In genomic region chr2:177395594-177395993, GRCh38 we compare ENCODE assay signal across 19 cellular contexts.
"Had no signal": no experiment of that assay in that cellular context is flagged by ENCODE, and none has a peak within 500 bp of the region (broad histone marks: within the 10 kb centered on the region; RNA-seq: fewer than 3 reads in every experiment).

No MANE protein-coding gene starts in this region.

- H3K27ac ChIP-seq: cardiac muscle cell, colonic mucosa, gastrocnemius medialis, prostate gland, thoracic aorta had no signal

- ATAC-seq: gastrocnemius medialis; heart right ventricle; left lobe of liver; natural killer cell treated with Interleukin-12 subunit alpha and Interleukin-12 subunit beta and Interleukin-15 and Interleukin-18, amount 100 ng/mL, for 72 hours; stimulated activated naive CD8-positive, alpha-beta T cell treated with anti-CD3 and anti-CD28 coated beads, Interleukin-15, amount 100 ng/mL, for 72 hours had no signal

- FAIRE-seq: astrocyte, TTC549 had no signal

- H3K27me3 ChIP-seq: cardiac muscle cell, colonic mucosa, gastrocnemius medialis, heart right ventricle, sigmoid colon had no signal

- H3K9me3 ChIP-seq: colonic mucosa, gastrocnemius medialis, heart right ventricle, prostate gland, sigmoid colon, thoracic aorta had no signal

- H3K4me1 ChIP-seq: colonic mucosa had no signal

- H3K36me3 ChIP-seq: cardiac muscle cell, colonic mucosa, gastrocnemius medialis, heart right ventricle, prostate gland, sigmoid colon, thoracic aorta had no signal

- DNase-seq: activated CD4-positive, alpha-beta T cell treated with anti-CD3 and anti-CD28 coated beads, Interleukin-2, amount 10 ng/mL, durations not matched to agents 7 days and 5 days; activated CD4-positive, CD25-positive, alpha-beta regulatory T cell; activated CD8-positive, alpha-beta memory T cell treated with anti-CD3 and anti-CD28 coated beads for 24 hours; activated naive CD4-positive, alpha-beta T cell treated with anti-CD3 and anti-CD28 coated beads for 36 hours; colonic mucosa; gastrocnemius medialis; heart right ventricle; islet precursor cell; occipital lobe; sigmoid colon; stimulated activated CD4-positive, alpha-beta T cell treated with anti-CD3 and anti-CD28 coated beads, Interleukin-4, amount 100 ng/mL, for 24 hours; stimulated activated naive CD8-positive, alpha-beta T cell treated with anti-CD3 and anti-CD28 coated beads, Interleukin-15, amount 100 ng/mL, for 72 hours had no signal

- H3K4me3 ChIP-seq: cardiac muscle cell, colonic mucosa, gastrocnemius medialis, heart right ventricle, prostate gland, sigmoid colon, thoracic aorta had no signal
